In genomic region chr20:5000263-5001173, GRCh38 we compare ENCODE assay signal across 8 cellular contexts. TPM values are rescaled to one million over a fixed set of nuclear protein-coding genes. Genes with fewer than 3 reads are reported as not detected.
DNase-seq lines count a peak whose midpoint lies in the region; ATAC-seq, FAIRE-seq and TF ChIP-seq lines count a peak whose summit lies in the region.

No MANE protein-coding gene starts in this region.

- H3K27me3 ChIP-seq in CD4-positive, alpha-beta T cell (ENCODE audit: control insufficient read depth, insufficient read depth, low read length) = no peaks in the 10 kb centered on the region

- CTCF ChIA-PET in CD4-positive, alpha-beta T cell (lab: Charles Lee) = no interaction called here
- CTCF ChIA-PET in activated naive CD4-positive, alpha-beta T cell treated with anti-CD3 and anti-CD28 coated beads, Interleukin-2, amount 10 ng/mL, durations not matched to agents 7 days and 5 days (lab: Charles Lee) = interaction anchor here (1.1 to 2.1 kb wide), 3 partner anchors 56 to 100 kb away, joined by 3 to 7 read pairs (median 6); no protein-coding TSS in a partner anchor

- no peaks in the 10 kb centered on the region for H3K9me3 Mint-ChIP-seq in CD4-positive, alpha-beta T cell
- H3K9me3 Mint-ChIP-seq in activated naive CD4-positive, alpha-beta T cell treated with anti-CD3 and anti-CD28 coated beads, Interleukin-2, amount 10 ng/mL, durations not matched to agents 7 days and 5 days = no peaks in the 10 kb centered on the region

- peaks cover 9% of the 10 kb centered on the region for H3K36me3 Mint-ChIP-seq in CD4-positive, alpha-beta T cell (ENCODE audit: low read depth)
- H3K36me3 Mint-ChIP-seq in activated naive CD4-positive, alpha-beta T cell treated with anti-CD3 and anti-CD28 coated beads, Interleukin-2, amount 10 ng/mL, durations not matched to agents 7 days and 5 days = peaks cover 6% of the 10 kb centered on the region

- H3K27ac Mint-ChIP-seq in CD4-positive, alpha-beta T cell = peak overlapping the region; percentile 83
- peak overlapping the region; percentile 67 for H3K27ac Mint-ChIP-seq in activated naive CD4-positive, alpha-beta T cell treated with anti-CD3 and anti-CD28 coated beads, Interleukin-2, amount 10 ng/mL, durations not matched to agents 7 days and 5 days

- peak in 5 of 10 experiments; percentile 1 to 39 (median 10) for DNase-seq in CD4-positive, alpha-beta T cell
- DNase-seq in NCI-H69 (lab: John Stamatoyannopoulos, UW) (peak; percentile 61), globus pallidus (ENCODE audit: low spot score) (peak; percentile 75), nucleus accumbens (lab: John Stamatoyannopoulos, UW) (peak in 50 of 56 donors; percentile 5 to 83 (median 49)), HTR-8/SVneo (ENCODE audit: insufficient read length, low spot score) (no peak)
- peak; percentile 55 for DNase-seq in activated naive CD4-positive, alpha-beta T cell treated with anti-CD3 and anti-CD28 coated beads, Interleukin-2, amount 10 ng/mL, durations not matched to agents 7 days and 5 days

- intact Hi-C loops in CD4-positive, alpha-beta T cell (cut with DNase I, micrococcal nuclease) = loop anchor here in 1 of 2 experiments (5.0 to 10.0 kb wide), 2 partner anchors 38 to 74 kb away; no protein-coding TSS in a partner anchor

- TF ChIP-seq CTCF in CD4-positive, alpha-beta T cell (IDR thresholded peaks at IDR 0.05) = no peak

- no peak for FAIRE-seq in HTR-8/SVneo (lab: Jason Lieb, UNC)

- ATAC-seq in CD4-positive, alpha-beta T cell (ENCODE audit: poor library complexity) = peak; percentile 27
- peak; percentile 40 for ATAC-seq in GM21825 (IDR thresholded peaks at IDR 0.05; ENCODE audit: unreplicated experiment)
- ATAC-seq in GM19452 (IDR thresholded peaks at IDR 0.05; ENCODE audit: unreplicated experiment) = no peak

- H3K27me3 Mint-ChIP-seq in CD4-positive, alpha-beta T cell = no peaks in the 10 kb centered on the region
- H3K27me3 Mint-ChIP-seq in activated naive CD4-positive, alpha-beta T cell treated with anti-CD3 and anti-CD28 coated beads, Interleukin-2, amount 10 ng/mL, durations not matched to agents 7 days and 5 days = peaks cover 15% of the 10 kb centered on the region

- peak overlapping the region; percentile 93 for H3K4me3 Mint-ChIP-seq in CD4-positive, alpha-beta T cell
- peak overlapping the region; percentile 84 for H3K4me3 Mint-ChIP-seq in activated naive CD4-positive, alpha-beta T cell treated with anti-CD3 and anti-CD28 coated beads, Interleukin-2, amount 10 ng/mL, durations not matched to agents 7 days and 5 days

- H3K27ac ChIP-seq in CD4-positive, alpha-beta T cell (ENCODE audit: low read depth, low read length) = no peak overlapping the region

- POLR2A ChIA-PET in CD4-positive, alpha-beta T cell (lab: Charles Lee) = interaction anchor here (0.7 to 1.5 kb wide), 8 partner anchors 28 to 187 kb away, joined by 3 to 5 read pairs (median 4); partner anchors contain the start of gene CDS2

- H3K4me1 Mint-ChIP-seq in CD4-positive, alpha-beta T cell (ENCODE audit: low read depth) = peaks cover 51% of the 10 kb centered on the region
- peaks cover 35% of the 10 kb centered on the region for H3K4me1 Mint-ChIP-seq in activated naive CD4-positive, alpha-beta T cell treated with anti-CD3 and anti-CD28 coated beads, Interleukin-2, amount 10 ng/mL, durations not matched to agents 7 days and 5 days

- H3K9me3 ChIP-seq in CD4-positive, alpha-beta T cell (ENCODE audit: control insufficient read depth, low read length) = no peaks in the 10 kb centered on the region

RNA-seq across cellular contexts. Expression of gene SLC23A2, which starts 0.8 kb away (rescaled TPM):
- total RNA-seq in CD4-positive, alpha-beta T cell = 10 to 100 TPM; 22.8 to 23.0 TPM
